Comparison of ENCODE assay signal across 1 cellular context in the genomic region with DNA sequence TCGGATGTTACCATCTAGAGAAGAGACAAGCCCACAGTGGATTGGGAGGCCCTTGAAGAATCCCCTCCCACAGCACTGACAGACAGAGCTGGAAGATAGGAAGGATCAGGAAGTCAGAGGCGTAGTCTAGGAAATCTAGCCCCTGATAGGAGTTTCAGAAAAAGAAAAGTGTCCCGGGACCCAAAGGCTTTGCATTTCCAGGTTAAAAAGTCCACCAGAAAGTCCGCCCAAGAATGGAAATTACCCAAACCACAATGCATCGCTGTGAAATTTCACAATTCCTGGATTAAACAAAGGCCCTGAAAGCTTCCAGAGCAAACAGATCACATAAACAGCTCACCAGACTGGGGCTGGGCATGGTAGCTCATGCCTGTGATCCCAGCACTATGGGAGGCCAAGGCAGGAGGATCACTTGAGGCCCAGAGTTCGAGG.
TF ChIP-seq lines count a peak whose summit lies in the region.

No MANE protein-coding gene starts in this region.

TF ChIP-seq in liver, 16 proteins besides CTCF, POLR2A, EP300 and RAD21 (continued from another document):
- no peak for TF ChIP-seq GABPA (IDR thresholded peaks at IDR 0.05 in 1 of 2, conservative IDR thresholded peaks at IDR 0.05 in 1 of 2)
- TF ChIP-seq RXRA (IDR thresholded peaks at IDR 0.05): peak in 1 of 2 donors; percentile 74
- no peak for TF ChIP-seq JUND (IDR thresholded peaks at IDR 0.05)
- peak in 1 of 2 donors; percentile 34 for TF ChIP-seq EGR1 (IDR thresholded peaks at IDR 0.05; ENCODE audit: low read depth in 2 of 2)
TF ChIP-seq in liver: peak in this region for 5.
